ENCODE assay signal across 19 cellular contexts in genomic region chr6:168349718-168350117, GRCh38. TPM values are rescaled to one million over a fixed set of nuclear protein-coding genes. Genes with fewer than 3 reads are reported as not detected.
DNase-seq lines count a peak whose midpoint lies in the region; ATAC-seq lines count a peak whose summit lies in the region.
"Had no signal": no experiment of that assay in that cellular context is flagged by ENCODE, and none has a peak within 500 bp of the region (broad histone marks: within the 10 kb centered on the region; RNA-seq: fewer than 3 reads in every experiment).

No MANE protein-coding gene starts in this region.

- H3K9me3 Mint-ChIP-seq in activated naive CD4-positive, alpha-beta T cell treated with anti-CD3 and anti-CD28 coated beads, Interleukin-2, amount 50 U/mL, for 72 hours: peaks cover 0 to 24% of the 10 kb centered on the region in 2 donors
- peaks cover 24% of the 10 kb centered on the region for H3K9me3 Mint-ChIP-seq in activated T-helper 1 cell treated with anti-CD3 and anti-CD28 coated beads, Interleukin-12 subunit alpha, Interleukin-12 subunit beta, Interleukin-2, Interleukin-4 antibody, amounts not matched to agents 30 ng/mL and 10 ng/mL and 1 ng/mL, durations not matched to agents 14 hours and 24 hours and 36 hours
- peaks cover 16% of the 10 kb centered on the region for H3K9me3 Mint-ChIP-seq in activated T-helper 2 cell treated with anti-CD3 and anti-CD28 coated beads, Interferon-gamma antibody, Interleukin-2, Interleukin-4, amounts not matched to agents 10 μg/mL and 5 μg/mL and 100 μg/mL, durations not matched to agents 14 hours and 24 hours and 36 hours
- H3K9me3 Mint-ChIP-seq: GM23338, H9 had no signal

- intact Hi-C loops in activated T-helper 1 cell treated with anti-CD3 and anti-CD28 coated beads, Interleukin-12 subunit alpha, Interleukin-12 subunit beta, Interleukin-2, Interleukin-4 antibody, amounts not matched to agents 30 ng/mL and 10 ng/mL and 1 ng/mL, durations not matched to agents 14 hours and 24 hours and 36 hours (cut with micrococcal nuclease): loop anchor here (1.0 to 2.0 kb wide), 2 partner anchors 62 to 111 kb away; no protein-coding TSS in a partner anchor
- intact Hi-C loops in activated T-helper 2 cell treated with anti-CD3 and anti-CD28 coated beads, Interferon-gamma antibody, Interleukin-2, Interleukin-4, amounts not matched to agents 10 μg/mL and 5 μg/mL and 100 μg/mL, durations not matched to agents 14 hours and 24 hours and 36 hours (cut with micrococcal nuclease): loop anchor here (1.0 kb wide), 1 partner anchor 63 kb away; no protein-coding TSS in a partner anchor

- H3K36me3 Mint-ChIP-seq in activated naive CD4-positive, alpha-beta T cell treated with anti-CD3 and anti-CD28 coated beads, Interleukin-2, amount 50 U/mL, for 72 hours: peaks cover 4 to 22% of the 10 kb centered on the region in 2 donors
- H3K36me3 Mint-ChIP-seq in activated T-helper 1 cell treated with anti-CD3 and anti-CD28 coated beads, Interleukin-12 subunit alpha, Interleukin-12 subunit beta, Interleukin-2, Interleukin-4 antibody, amounts not matched to agents 30 ng/mL and 10 ng/mL and 1 ng/mL, durations not matched to agents 14 hours and 24 hours and 36 hours (ENCODE audit: low read depth): peaks cover 2% of the 10 kb centered on the region
- H3K36me3 Mint-ChIP-seq in activated T-helper 2 cell treated with anti-CD3 and anti-CD28 coated beads, Interferon-gamma antibody, Interleukin-2, Interleukin-4, amounts not matched to agents 10 μg/mL and 5 μg/mL and 100 μg/mL, durations not matched to agents 14 hours and 24 hours and 36 hours (ENCODE audit: low read depth): no peaks in the 10 kb centered on the region
- H3K36me3 Mint-ChIP-seq: CD4-positive, alpha-beta memory T cell had no signal

- H3K27ac Mint-ChIP-seq in activated naive CD4-positive, alpha-beta T cell treated with anti-CD3 and anti-CD28 coated beads, Interleukin-2, amount 50 U/mL, for 72 hours: peak overlapping the region in 1 of 2 donors; percentile 61
- peak overlapping the region; percentile 82 for H3K27ac Mint-ChIP-seq in activated T-helper 1 cell treated with anti-CD3 and anti-CD28 coated beads, Interleukin-12 subunit alpha, Interleukin-12 subunit beta, Interleukin-2, Interleukin-4 antibody, amounts not matched to agents 30 ng/mL and 10 ng/mL and 1 ng/mL, durations not matched to agents 14 hours and 24 hours and 36 hours
- H3K27ac Mint-ChIP-seq in activated T-helper 2 cell treated with anti-CD3 and anti-CD28 coated beads, Interferon-gamma antibody, Interleukin-2, Interleukin-4, amounts not matched to agents 10 μg/mL and 5 μg/mL and 100 μg/mL, durations not matched to agents 14 hours and 24 hours and 36 hours: peak overlapping the region; percentile 30
- H3K27ac Mint-ChIP-seq: CD4-positive, alpha-beta memory T cell; GM23338 had no signal

- H3K27me3 Mint-ChIP-seq in activated T-helper 1 cell treated with anti-CD3 and anti-CD28 coated beads, Interleukin-12 subunit alpha, Interleukin-12 subunit beta, Interleukin-2, Interleukin-4 antibody, amounts not matched to agents 30 ng/mL and 10 ng/mL and 1 ng/mL, durations not matched to agents 14 hours and 24 hours and 36 hours (ENCODE audit: insufficient read depth): peaks cover 7% of the 10 kb centered on the region
- peaks cover 7% of the 10 kb centered on the region for H3K27me3 Mint-ChIP-seq in activated T-helper 2 cell treated with anti-CD3 and anti-CD28 coated beads, Interferon-gamma antibody, Interleukin-2, Interleukin-4, amounts not matched to agents 10 μg/mL and 5 μg/mL and 100 μg/mL, durations not matched to agents 14 hours and 24 hours and 36 hours (ENCODE audit: low read depth)

- no peak for DNase-seq in activated naive CD4-positive, alpha-beta T cell treated with anti-CD3 and anti-CD28 coated beads, Interleukin-2, amount 50 U/mL, for 72 hours (ENCODE audit: low spot score in 2 of 2)
- DNase-seq in activated naive CD4-positive, alpha-beta T cell (lab: John Stamatoyannopoulos, UW): no peak
- DNase-seq in activated T-helper 1 cell treated with anti-CD3 and anti-CD28 coated beads, Interleukin-12 subunit alpha, Interleukin-12 subunit beta, Interleukin-2, Interleukin-4 antibody, amounts not matched to agents 30 ng/mL and 10 ng/mL and 1 ng/mL, durations not matched to agents 14 hours and 24 hours and 36 hours (ENCODE audit: low spot score): no peak
- no peak for DNase-seq in activated T-helper 2 cell treated with anti-CD3 and anti-CD28 coated beads, Interferon-gamma antibody, Interleukin-2, Interleukin-4, amounts not matched to agents 10 μg/mL and 5 μg/mL and 100 μg/mL, durations not matched to agents 14 hours and 24 hours and 36 hours (ENCODE audit: low spot score)
- no peak for DNase-seq in NCI-H1417 treated with DMSO at 0.1 percent for 48 hours (lab: John Stamatoyannopoulos, UW)
- DNase-seq: C1 segment of cervical spinal cord; Calu3; CD4-positive, alpha-beta memory T cell; COR-L47; DMS79; EL; GDM1; H9 had no signal

- peak; percentile 14 to 78 for ATAC-seq in activated naive CD4-positive, alpha-beta T cell treated with anti-CD3 and anti-CD28 coated beads, Interleukin-2, amount 50 U/mL, for 72 hours
- ATAC-seq in HG03139 (IDR thresholded peaks at IDR 0.05; ENCODE audit: unreplicated experiment): no peak
- ATAC-seq: GM12878, GM23338, HCT116 had no signal

- H3K4me3 Mint-ChIP-seq in activated T-helper 1 cell treated with anti-CD3 and anti-CD28 coated beads, Interleukin-12 subunit alpha, Interleukin-12 subunit beta, Interleukin-2, Interleukin-4 antibody, amounts not matched to agents 30 ng/mL and 10 ng/mL and 1 ng/mL, durations not matched to agents 14 hours and 24 hours and 36 hours: no peak overlapping the region
- H3K4me3 Mint-ChIP-seq in activated T-helper 2 cell treated with anti-CD3 and anti-CD28 coated beads, Interferon-gamma antibody, Interleukin-2, Interleukin-4, amounts not matched to agents 10 μg/mL and 5 μg/mL and 100 μg/mL, durations not matched to agents 14 hours and 24 hours and 36 hours (ENCODE audit: low read depth): no peak overlapping the region
- H3K4me3 Mint-ChIP-seq: CD4-positive, alpha-beta memory T cell; GM23338; H9 had no signal

- peaks cover 17% of the 10 kb centered on the region for H3K4me1 Mint-ChIP-seq in activated T-helper 1 cell treated with anti-CD3 and anti-CD28 coated beads, Interleukin-12 subunit alpha, Interleukin-12 subunit beta, Interleukin-2, Interleukin-4 antibody, amounts not matched to agents 30 ng/mL and 10 ng/mL and 1 ng/mL, durations not matched to agents 14 hours and 24 hours and 36 hours (ENCODE audit: low read depth)
- H3K4me1 Mint-ChIP-seq in activated T-helper 2 cell treated with anti-CD3 and anti-CD28 coated beads, Interferon-gamma antibody, Interleukin-2, Interleukin-4, amounts not matched to agents 10 μg/mL and 5 μg/mL and 100 μg/mL, durations not matched to agents 14 hours and 24 hours and 36 hours (ENCODE audit: low read depth): peaks cover 14% of the 10 kb centered on the region
- H3K4me1 Mint-ChIP-seq: CD4-positive, alpha-beta memory T cell had no signal

RNA-seq across cellular contexts. Expression of gene DACT2, which starts 30.1 kb away (rescaled TPM):
- not detected for total RNA-seq in activated naive CD4-positive, alpha-beta T cell treated with anti-CD3 and anti-CD28 coated beads, Interleukin-2, amount 50 U/mL, for 72 hours
- 2.1 and 2.3 TPM in 2 replicates for total RNA-seq in activated T-helper 1 cell treated with anti-CD3 and anti-CD28 coated beads, Interleukin-12 subunit alpha, Interleukin-12 subunit beta, Interleukin-2, Interleukin-4 antibody, amounts not matched to agents 30 ng/mL and 10 ng/mL and 1 ng/mL, durations not matched to agents 14 hours and 24 hours and 36 hours
- total RNA-seq in activated T-helper 2 cell treated with anti-CD3 and anti-CD28 coated beads, Interferon-gamma antibody, Interleukin-2, Interleukin-4, amounts not matched to agents 10 μg/mL and 5 μg/mL and 100 μg/mL, durations not matched to agents 14 hours and 24 hours and 36 hours: 0.80 and 0.87 TPM in 2 replicates
- total RNA-seq: A172; Calu3; CD4-positive, alpha-beta memory T cell; GM12878; H4 had no signal
